ENCODE assay signal across 8 cellular contexts in the genomic region with DNA sequence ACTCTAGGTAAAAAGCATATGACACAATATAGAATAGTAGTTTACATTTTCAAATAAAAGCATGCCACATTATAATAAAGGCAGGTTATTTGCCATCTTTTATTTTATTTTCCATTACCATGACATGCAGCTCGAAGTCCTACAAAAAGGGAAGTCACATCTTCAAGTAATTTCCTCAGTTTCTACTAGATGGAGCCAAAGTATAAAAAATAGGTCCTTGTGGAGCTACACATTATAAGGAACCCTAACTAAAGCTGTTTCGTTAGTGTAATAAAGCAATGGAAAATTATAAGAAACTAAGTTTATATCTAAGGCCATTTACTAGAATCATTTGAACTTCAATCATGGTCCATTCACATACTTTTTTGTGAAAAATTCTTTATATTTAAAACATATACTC.
DNase-seq lines count a peak whose midpoint lies in the region; TF ChIP-seq lines count a peak whose summit lies in the region.

No MANE protein-coding gene starts in this region.

- H3K27ac ChIP-seq in PC-9 (no peak overlapping the region), thyroid gland (no peak overlapping the region)

- intact Hi-C loops in PC-9 (cut with micrococcal nuclease; ENCODE audit: unreplicated experiment) (loop anchor here (10.0 kb wide), 1 partner anchor 1212 kb away; no protein-coding TSS in a partner anchor), head of caudate nucleus (cut with DNase I) (loop anchor here (10.0 kb wide), 1 partner anchor 1822 kb away; no protein-coding TSS in a partner anchor), thyroid gland (cut with DNase I) (no loop called here)

- H3K4me2 ChIP-seq in PC-9, result no peak overlapping the region

- TF ChIP-seq CTCF in PC-9 (conservative IDR thresholded peaks at IDR 0.05), result peak; percentile 60
- no peak for TF ChIP-seq CTCF in fibroblast of the aortic adventitia (IDR thresholded peaks at IDR 0.05; ENCODE audit: insufficient read depth, low read length)
- TF ChIP-seq CTCF in thyroid gland (IDR thresholded peaks at IDR 0.05), result no peak

- TF ChIP-seq POLR2A in thyroid gland (IDR thresholded peaks at IDR 0.05), result no peak

- H3K27me3 ChIP-seq in PC-9 (ENCODE audit: insufficient read depth, low read depth) (no peaks in the 10 kb centered on the region), thyroid gland (no peaks in the 10 kb centered on the region)

- H3F3A ChIP-seq in PC-9 (ENCODE audit: insufficient read depth, low read depth), result no peaks in the 10 kb centered on the region

- H3K36me3 ChIP-seq in PC-9 (ENCODE audit: low read depth) (no peaks in the 10 kb centered on the region), thyroid gland (no peaks in the 10 kb centered on the region)

- CTCF ChIA-PET in PC-9 (lab: Charles Lee), result interaction anchor here (0.6 to 0.7 kb wide), 3 partner anchors 33 to 1512 kb away, joined by 3 to 5 read pairs (median 3); no protein-coding TSS in a partner anchor

- H3K79me2 ChIP-seq in PC-9 (ENCODE audit: low read depth), result no peaks in the 10 kb centered on the region

- DNase-seq in AML-193 (lab: John Stamatoyannopoulos, UW), result peak; percentile 25 to 36
- DNase-seq in Kasumi-1 (lab: John Stamatoyannopoulos, UW), result peak; percentile 92 to 97
- DNase-seq in PC-9, result no peak
- DNase-seq in fibroblast of the aortic adventitia (ENCODE audit: low read depth), result peak; percentile 33
- DNase-seq in islet precursor cell, result no peak
- DNase-seq in head of caudate nucleus, result no peak
- no peak for DNase-seq in thyroid gland
- no peak for DNase-seq in hypothalamus (lab: John Stamatoyannopoulos, UW)

- 39 to 44% methylated on average over 2 of the region's 2 CpGs for WGBS in thyroid gland, 2 donors

- POLR2A ChIA-PET in PC-9 (lab: Charles Lee; ENCODE audit: unreplicated experiment), result no interaction called here

- H3K4me3 ChIP-seq in PC-9 (no peak overlapping the region), fibroblast of the aortic adventitia (ENCODE audit: low read depth, low read length) (no peak overlapping the region), thyroid gland (replicated peaks in 1 of 3) (no peak overlapping the region)

- BruUV-seq in PC-9 (replicated peaks; lab: Mats Ljungman, UMichigan), result no TSS peak

- no peaks in the 10 kb centered on the region for H3K9me2 ChIP-seq in PC-9 (ENCODE audit: insufficient read depth)

- H3K4me1 ChIP-seq in PC-9 (replicated peaks; ENCODE audit: insufficient read depth), result no peaks in the 10 kb centered on the region
- no peaks in the 10 kb centered on the region for H3K4me1 ChIP-seq in thyroid gland

- no peaks in the 10 kb centered on the region for H4K20me1 ChIP-seq in PC-9 (ENCODE audit: insufficient read depth)

- 0 out of 2 replicates have a peak overlapping the region, but pooled peaks have one; percentile 27 for H2AFZ ChIP-seq in PC-9

- H3K9me3 ChIP-seq in PC-9 (ENCODE audit: insufficient read depth, low read depth) (no peaks in the 10 kb centered on the region), thyroid gland (no peaks in the 10 kb centered on the region)

Comparison
In these comparisons a context has a peak if more than half of its experiments do, and no peak if none do; other contexts are left out.
1. DNase-seq: peak in AML-193 (2 of 2), Kasumi-1 (2 of 2) and fibroblast of the aortic adventitia (single experiment); none in PC-9 (0 of 2), islet precursor cell (single experiment), head of caudate nucleus (0 of 42), thyroid gland (0 of 2) and hypothalamus (0 of 51).